1 cellular context compared by ENCODE assay signal in the genomic region with DNA sequence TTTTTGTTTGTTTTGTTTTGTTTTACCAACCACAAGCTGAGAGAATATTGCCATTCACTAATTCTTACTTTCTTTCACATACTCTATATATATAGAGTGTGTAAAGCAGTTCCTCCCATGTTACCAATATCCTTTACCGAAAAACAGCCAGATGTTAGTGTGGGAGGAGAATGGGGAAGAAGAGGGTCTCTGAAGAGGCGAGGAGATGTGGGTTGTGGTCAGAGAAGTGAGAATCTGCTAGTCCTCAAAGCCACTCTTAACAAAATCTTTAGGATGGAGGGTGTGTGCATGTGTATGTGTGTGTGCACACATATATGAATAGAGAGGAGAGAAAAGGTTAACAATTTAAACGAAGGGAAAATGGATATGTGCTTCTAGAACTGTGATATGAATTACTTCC.
TF ChIP-seq lines count a peak whose summit lies in the region.

No MANE protein-coding gene starts in this region.

TF ChIP-seq in IMR-90, 13 proteins besides CTCF, POLR2A, EP300 and RAD21:
- TF ChIP-seq SMC3 (IDR thresholded peaks at IDR 0.05; ENCODE audit: low read depth, low read length), result no peak
- TF ChIP-seq CEBPB (IDR thresholded peaks at IDR 0.05; ENCODE audit: low read depth, low read length), result no peak
- TF ChIP-seq, protein P1, sequence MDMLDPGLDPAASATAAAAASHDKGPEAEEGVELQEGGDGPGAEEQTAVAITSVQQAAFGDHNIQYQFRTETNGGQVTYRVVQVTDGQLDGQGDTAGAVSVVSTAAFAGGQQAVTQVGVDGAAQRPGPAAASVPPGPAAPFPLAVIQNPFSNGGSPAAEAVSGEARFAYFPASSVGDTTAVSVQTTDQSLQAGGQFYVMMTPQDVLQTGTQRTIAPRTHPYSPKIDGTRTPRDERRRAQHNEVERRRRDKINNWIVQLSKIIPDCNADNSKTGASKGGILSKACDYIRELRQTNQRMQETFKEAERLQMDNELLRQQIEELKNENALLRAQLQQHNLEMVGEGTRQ (IDR thresholded peaks at IDR 0.05; ENCODE audit: low read depth, low read length), result no peak
- TF ChIP-seq NFE2L2 (IDR thresholded peaks at IDR 0.05; ENCODE audit: low read depth, low read length), result no peak
- TF ChIP-seq MXI1 (IDR thresholded peaks at IDR 0.05; ENCODE audit: borderline replicate concordance, low read depth, low read length), result no peak
- TF ChIP-seq MAZ (IDR thresholded peaks at IDR 0.05; ENCODE audit: borderline replicate concordance, low read depth, low read length), result no peak
- TF ChIP-seq RCOR1 (IDR thresholded peaks at IDR 0.05; ENCODE audit: insufficient replicate concordance, low read length), result no peak
- TF ChIP-seq FOS (IDR thresholded peaks at IDR 0.05; ENCODE audit: low read depth, low read length), result no peak
- no peak for TF ChIP-seq BHLHE40 (IDR thresholded peaks at IDR 0.05; ENCODE audit: low read depth, low read length)
- TF ChIP-seq, protein P2, sequence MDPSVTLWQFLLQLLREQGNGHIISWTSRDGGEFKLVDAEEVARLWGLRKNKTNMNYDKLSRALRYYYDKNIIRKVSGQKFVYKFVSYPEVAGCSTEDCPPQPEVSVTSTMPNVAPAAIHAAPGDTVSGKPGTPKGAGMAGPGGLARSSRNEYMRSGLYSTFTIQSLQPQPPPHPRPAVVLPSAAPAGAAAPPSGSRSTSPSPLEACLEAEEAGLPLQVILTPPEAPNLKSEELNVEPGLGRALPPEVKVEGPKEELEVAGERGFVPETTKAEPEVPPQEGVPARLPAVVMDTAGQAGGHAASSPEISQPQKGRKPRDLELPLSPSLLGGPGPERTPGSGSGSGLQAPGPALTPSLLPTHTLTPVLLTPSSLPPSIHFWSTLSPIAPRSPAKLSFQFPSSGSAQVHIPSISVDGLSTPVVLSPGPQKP (IDR thresholded peaks at IDR 0.05; ENCODE audit: borderline replicate concordance, low read depth, low read length), result no peak
- TF ChIP-seq MAFK (IDR thresholded peaks at IDR 0.05; ENCODE audit: low read depth, low read length), result no peak
